Comparison of ENCODE assay signal across 11 cellular contexts in genomic region chr1:10734900-10735602, GRCh38.
DNase-seq lines count a peak whose midpoint lies in the region; ATAC-seq lines count a peak whose summit lies in the region.
"Had no signal": no experiment of that assay in that cellular context is flagged by ENCODE, and none has a peak within 500 bp of the region (broad histone marks: within the 10 kb centered on the region; RNA-seq: fewer than 3 reads in every experiment).

No MANE protein-coding gene starts in this region.

- H3K9me3 ChIP-seq in HUES48 (ENCODE audit: control insufficient read depth, insufficient read depth, low read length) (no peaks in the 10 kb centered on the region), muscle layer of colon (ENCODE audit: low read length) (no peaks in the 10 kb centered on the region)

- H3K4me3 ChIP-seq in HUES48 (ENCODE audit: low read depth, low read length) (no peak overlapping the region), muscle layer of colon (ENCODE audit: low read depth in 1 of 2, low read length in 2 of 2) (no peak overlapping the region)
- H3K4me3 ChIP-seq: smooth muscle cell had no signal

- H3K9ac ChIP-seq in HUES48 (ENCODE audit: low read depth, low read length) = no peak overlapping the region
- no peak overlapping the region for H3K9ac ChIP-seq in muscle layer of colon (ENCODE audit: low read length)

- peaks cover 34% of the 10 kb centered on the region for H3K4me1 ChIP-seq in HUES48 (ENCODE audit: control insufficient read depth, insufficient read depth, low read length)
- H3K4me1 ChIP-seq in muscle layer of colon (ENCODE audit: insufficient read depth, low read length) = peaks cover 33% of the 10 kb centered on the region

- H3K27ac ChIP-seq in HUES48 (ENCODE audit: low read depth, low read length) (peak overlapping the region; percentile 37), caudate nucleus (ENCODE audit: low read depth, low read length) (peak overlapping the region; percentile 36), muscle layer of colon (ENCODE audit: low read depth, low read length) (peak overlapping the region; percentile 45)

- H3K36me3 ChIP-seq in HUES48 (ENCODE audit: control insufficient read depth, insufficient read depth, low read length) = no peaks in the 10 kb centered on the region
- H3K36me3 ChIP-seq in muscle layer of colon (ENCODE audit: insufficient read depth, low read length) = no peaks in the 10 kb centered on the region

- DNase-seq in Ammon's horn (ENCODE audit: low spot score) (peak; percentile 64), caudate nucleus (lab: John Stamatoyannopoulos, UW) (peak in 40 of 61 donors; percentile 5 to 63 (median 29))
- DNase-seq in stimulated activated CD8-positive, alpha-beta memory T cell treated with anti-CD3 and anti-CD28 coated beads, Interleukin-4, amount 100 ng/mL, for 48 hours = no peak
- DNase-seq: activated T-cell treated with anti-CD3 and anti-CD28 coated beads, Interleukin-2, amount 50 U/mL, for 24 hours; NCI-H446 had no signal

- no peaks in the 10 kb centered on the region for H3K27me3 ChIP-seq in HUES48 (ENCODE audit: control insufficient read depth, insufficient read depth, low read length)
- H3K27me3 ChIP-seq in muscle layer of colon (ENCODE audit: control insufficient read depth in 1 of 2, insufficient read depth in 2 of 2, low read length in 2 of 2) = no peaks in the 10 kb centered on the region

- ATAC-seq in GM18909 (IDR thresholded peaks at IDR 0.05; ENCODE audit: poor library complexity, unreplicated experiment) = no peak
- ATAC-seq in GM21576 (IDR thresholded peaks at IDR 0.05; ENCODE audit: unreplicated experiment) = no peak
- no peak for ATAC-seq in GM19467 (IDR thresholded peaks at IDR 0.05; ENCODE audit: unreplicated experiment)
